Comparison of ENCODE assay signal across 8 cellular contexts in genomic region chr20:44309763-44310663, GRCh38. TPM values are rescaled to one million over a fixed set of nuclear protein-coding genes. Genes with fewer than 3 reads are reported as not detected.
DNase-seq lines count a peak whose midpoint lies in the region; ATAC-seq and TF ChIP-seq lines count a peak whose summit lies in the region.

No MANE protein-coding gene starts in this region.

- H3K4me1 ChIP-seq in Peyer's patch, result peaks cover 0 to 11% (median 5%) of the 10 kb centered on the region in 4 donors
- no peaks in the 10 kb centered on the region for H3K4me1 ChIP-seq in ectodermal cell (ENCODE audit: control insufficient read depth, insufficient read depth, low read length)
- peaks cover 0 to 21% (median 16%) of the 10 kb centered on the region in 4 donors for H3K4me1 ChIP-seq in transverse colon

- H3K27ac ChIP-seq in Peyer's patch (peak overlapping the region; percentile 59 to 85 (median 79)), ectodermal cell (ENCODE audit: insufficient read depth, low read depth, low read length, poor library complexity, severe bottlenecking) (no peak overlapping the region), transverse colon (peak overlapping the region; percentile 64 to 88 (median 84))

- peak; percentile 28 for DNase-seq in A172 (ENCODE audit: low spot score)
- DNase-seq in Peyer's patch, result peak in 1 of 3 donors; percentile 58
- peak; percentile 29 for DNase-seq in medulla oblongata (ENCODE audit: extremely low spot score)
- DNase-seq in transverse colon, result peak; percentile 60
- no peak for DNase-seq in DMS114 treated with DMSO at 0.1 percent for 48 hours (lab: John Stamatoyannopoulos, UW; ENCODE audit: unreplicated experiment)
- no peak for DNase-seq in stimulated activated CD4-positive, alpha-beta T cell treated with anti-CD3 and anti-CD28 coated beads, Interleukin-4, amount 100 ng/mL, for 4 hours

- 44 to 49% methylated on average over 17 of the region's 17 CpGs for WGBS in ectodermal cell, 2 experiments
- 0 to 16% methylated on average over 1 to 17 of the region's 17 CpGs for WGBS in transverse colon (ENCODE audit: low coverage in 1 of 2), 2 donors

- peak overlapping the region; percentile 67 to 97 (median 88) for H3K4me3 ChIP-seq in Peyer's patch
- peak overlapping the region; percentile 85 for H3K4me3 ChIP-seq in ectodermal cell (ENCODE audit: insufficient read depth, low read depth, low read length)
- peak overlapping the region; percentile 58 to 77 (median 64) for H3K4me3 ChIP-seq in transverse colon

- peak; percentile 5 for ATAC-seq in GM18502 (IDR thresholded peaks at IDR 0.05; ENCODE audit: poor library complexity, unreplicated experiment)

- no peaks in the 10 kb centered on the region for H3K27me3 ChIP-seq in Peyer's patch
- H3K27me3 ChIP-seq in ectodermal cell (ENCODE audit: control insufficient read depth, insufficient read depth, low read length, poor library complexity, severe bottlenecking), result peaks cover 11% of the 10 kb centered on the region
- no peaks in the 10 kb centered on the region for H3K27me3 ChIP-seq in transverse colon

- TF ChIP-seq CTCF in Peyer's patch (IDR thresholded peaks at IDR 0.05) (no peak), transverse colon (IDR thresholded peaks at IDR 0.05) (no peak)

- in situ Hi-C loops in transverse colon (cut with MboI; ENCODE audit: low pct_ligation_motif_present in 1 of 4, low pct_unique_long_range_greater_than_20kb in 1 of 4, low sequenced_read_pairs in 3 of 4), result loop anchor here (5.0 to 25.0 kb wide), 4 partner anchors 85 to 198 kb away; partner anchors contain the start of gene OSER1 (in 2 of the 4)

- intact Hi-C loops in transverse colon (cut with DNase I; ENCODE audit: low total_unique reads), result no loop called here

- H3K36me3 ChIP-seq in Peyer's patch, result no peaks in the 10 kb centered on the region
- no peaks in the 10 kb centered on the region for H3K36me3 ChIP-seq in ectodermal cell (ENCODE audit: control insufficient read depth, insufficient read depth, low read length)
- H3K36me3 ChIP-seq in transverse colon, result no peaks in the 10 kb centered on the region

- TF ChIP-seq POLR2A in Peyer's patch (IDR thresholded peaks at IDR 0.05) (no peak), transverse colon (IDR thresholded peaks at IDR 0.05) (no peak)

- H3K9me3 ChIP-seq in Peyer's patch (no peaks in the 10 kb centered on the region), ectodermal cell (ENCODE audit: control insufficient read depth, low read length) (no peaks in the 10 kb centered on the region), transverse colon (no peaks in the 10 kb centered on the region)

- TF ChIP-seq EP300 in transverse colon (IDR thresholded peaks at IDR 0.05; ENCODE audit: low read depth), result no peak

RNA-seq across cellular contexts. Expression of gene FITM2, which starts 1.0 kb away (rescaled TPM):
- total RNA-seq in A172 (2014; rRNA removed; shearing (Covaris generic)), result 11.8 and 12.9 TPM in 2 replicates
- total RNA-seq in Peyer's patch (10 to 100 TPM in 3 of 4 donors, 1 to 10 TPM in 1; 8.7 to 11.7 (median 10.8) TPM), transverse colon (10 to 100 TPM in 2 of 4 donors, 1 to 10 TPM in 2; 4.1 to 12.4 (median 9.7) TPM)
- polyA plus RNA-seq in ectodermal cell (2013, experiment 1 of 4), result 4.1 TPM
- 3.4 TPM for polyA plus RNA-seq in ectodermal cell (2013, experiment 2 of 4)
- polyA plus RNA-seq in ectodermal cell (2013, experiment 3 of 4), result 3.0 TPM
- 3.2 TPM for polyA plus RNA-seq in ectodermal cell (2013, experiment 4 of 4)

RNA-seq across cellular contexts. Expression of gene R3HDML, which starts 26.8 kb away (rescaled TPM):
- not detected in 2 replicates for total RNA-seq in A172 (2014; rRNA removed; shearing (Covaris generic))
- total RNA-seq in Peyer's patch, result not detected
- not detected for polyA plus RNA-seq in ectodermal cell (2013, experiment 1 of 4)
- not detected for polyA plus RNA-seq in ectodermal cell (2013, experiment 2 of 4)
- not detected for polyA plus RNA-seq in ectodermal cell (2013, experiment 3 of 4)
- not detected for polyA plus RNA-seq in ectodermal cell (2013, experiment 4 of 4)
- not detected for total RNA-seq in transverse colon

RNA-seq across cellular contexts. Expression of gene HNF4A, which starts 45.5 kb away (rescaled TPM):
- not detected in 2 replicates for total RNA-seq in A172 (2014; rRNA removed; shearing (Covaris generic))
- 100 to 1,000 TPM in 3 of 4 donors, 10 to 100 TPM in 1; 76.7 to 346 (median 308) TPM for total RNA-seq in Peyer's patch
- not detected for polyA plus RNA-seq in ectodermal cell (2013, experiment 1 of 4)
- polyA plus RNA-seq in ectodermal cell (2013, experiment 2 of 4), result 0.04 TPM
- polyA plus RNA-seq in ectodermal cell (2013, experiment 3 of 4), result not detected
- 0.20 TPM for polyA plus RNA-seq in ectodermal cell (2013, experiment 4 of 4)
- 100 to 1,000 TPM; 173 to 471 (median 252) TPM for total RNA-seq in transverse colon

Comparison
In these comparisons a context has a peak if more than half of its experiments do, and no peak if none do; other contexts are left out.
1. DNase-seq: peak in A172 (single experiment), medulla oblongata (single experiment) and transverse colon (single experiment); none in DMS114 treated with DMSO at 0.1 percent for 48 hours (single experiment) and stimulated activated CD4-positive, alpha-beta T cell treated with anti-CD3 and anti-CD28 coated beads, Interleukin-4, amount 100 ng/mL, for 4 hours (0 of 2).
2. RNA of gene HNF4A, which starts 45.5 kb away (total RNA-seq): 76.7 to 346 TPM in Peyer's patch and 173 to 471 TPM in transverse colon; not detected in A172; every median in the first group is over 10 times any median in the second.
3. Peak in every context shown above with its lines, with median percentiles within 50 percentile points of each other: H3K4me3 ChIP-seq.